ENCODE assay signal across 16 cellular contexts in the genomic region with DNA sequence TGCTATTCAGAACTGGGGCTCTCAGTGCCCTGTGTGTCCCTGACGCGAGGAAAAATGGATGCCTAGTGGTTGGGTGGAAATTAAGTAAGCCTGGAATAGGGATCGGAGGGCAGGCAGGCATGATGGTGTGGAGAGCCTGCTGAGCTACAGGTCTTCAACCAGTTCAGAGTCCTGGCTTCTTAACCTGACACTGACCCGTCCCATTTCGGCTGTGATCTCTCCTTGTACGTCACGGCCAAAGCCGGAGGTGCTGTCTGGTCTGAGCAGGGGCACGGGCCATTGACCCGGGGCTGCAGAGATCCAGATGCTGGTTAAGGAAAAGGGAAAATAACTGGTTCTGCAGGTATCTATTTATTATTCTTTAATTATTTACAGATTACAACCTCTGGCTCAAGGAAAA. TPM values are rescaled to one million over a fixed set of nuclear protein-coding genes. Genes with fewer than 3 reads are reported as not detected.
A peak's percentile ranks its signal among the peaks of the same experiment; 100 is the strongest.
DNase-seq lines count a peak whose midpoint lies in the region; ATAC-seq, FAIRE-seq and TF ChIP-seq lines count a peak whose summit lies in the region.
"Had no signal": no experiment of that assay in that cellular context is flagged by ENCODE, and none has a peak within 500 bp of the region (broad histone marks: within the 10 kb centered on the region; RNA-seq: fewer than 3 reads in every experiment).

No MANE protein-coding gene starts in this region.

- H4K8ac ChIP-seq in trophoblast cell (ENCODE audit: low read depth, low read length): peak overlapping the region; percentile 1

- no peak overlapping the region for H2BK5ac ChIP-seq in trophoblast cell (ENCODE audit: low read depth, low read length, poor library complexity)

- BruUV-seq in OCI-LY7 (replicated peaks; lab: Mats Ljungman, UMichigan): no TSS peak

- FAIRE-seq in kidney (lab: Jason Lieb, UNC): no peak
- FAIRE-seq in urothelium cell line (lab: Jason Lieb, UNC): no peak

- no peak for TF ChIP-seq CTCF in C4-2B (conservative IDR thresholded peaks at IDR 0.05)
- no peak for TF ChIP-seq CTCF in OCI-LY7 (conservative IDR thresholded peaks at IDR 0.05; ENCODE audit: low read length)
- TF ChIP-seq CTCF in kidney (IDR thresholded peaks at IDR 0.05; ENCODE audit: borderline replicate concordance, extremely low read depth, insufficient read depth): no peak

- no peaks in the 10 kb centered on the region for H3K9me2 ChIP-seq in OCI-LY7 (ENCODE audit: insufficient read depth, low read length)

- DNase-seq in OCI-LY7 (ENCODE audit: low spot score): no peak
- DNase-seq in kidney: peak; percentile 87
- DNase-seq in trophoblast cell: peak; percentile 31 to 45
- no peak for DNase-seq in AML-193 (lab: John Stamatoyannopoulos, UW)
- DNase-seq in urothelium cell line (ENCODE audit: low spot score): no peak
- DNase-seq: activated CD4-positive, alpha-beta memory T cell treated with anti-CD3 and anti-CD28 coated beads for 36 hours; caudate nucleus; head of caudate nucleus; KBM-7; lower lobe of right lung; NCI-H1436; RPMI8226; uterus had no signal

- H4K91ac ChIP-seq in trophoblast cell (ENCODE audit: low read depth, low read length): no peak overlapping the region

- ATAC-seq in GM18511 (IDR thresholded peaks at IDR 0.05; ENCODE audit: unreplicated experiment): no peak
- ATAC-seq in HG03135 (IDR thresholded peaks at IDR 0.05; ENCODE audit: unreplicated experiment): no peak

- no peak overlapping the region for H3K18ac ChIP-seq in trophoblast cell (ENCODE audit: low read length)

- H2BK120ac ChIP-seq in trophoblast cell (ENCODE audit: insufficient read depth, low read length, poor library complexity): no peak overlapping the region

- POLR2A ChIA-PET in OCI-LY7 (lab: Charles Lee): interaction anchor here (0.6 to 2.0 kb wide), 5 partner anchors 9 to 1134 kb away, joined by 3 to 6 read pairs (median 3); no protein-coding TSS in a partner anchor

- H3K14ac ChIP-seq in trophoblast cell (ENCODE audit: low read length): no peak overlapping the region

- H3K4me2 ChIP-seq in OCI-LY7 (ENCODE audit: low read length): no peak overlapping the region
- H3K4me2 ChIP-seq in trophoblast cell (ENCODE audit: low read length): no peak overlapping the region

- H3K9ac ChIP-seq in kidney (ENCODE audit: low read length in 2 of 2) (no peak overlapping the region), trophoblast cell (ENCODE audit: low read length) (no peak overlapping the region)

- H3K4ac ChIP-seq in trophoblast cell (ENCODE audit: low read depth, low read length): no peak overlapping the region

- H3K4me1 ChIP-seq in OCI-LY7 (ENCODE audit: insufficient read depth, low read length, poor library complexity, severe bottlenecking) (peaks cover 32% of the 10 kb centered on the region), kidney (ENCODE audit: control insufficient read depth in 1 of 2, insufficient read depth in 1 of 2, low read depth in 1 of 2, low read length in 2 of 2) (peaks cover 21 to 31% of the 10 kb centered on the region in 2 donors), trophoblast cell (ENCODE audit: control insufficient read depth in 1 of 2, insufficient read depth in 2 of 2, low read length in 2 of 2) (peaks cover 8 to 15% of the 10 kb centered on the region in 2 experiments)
- H3K4me1 ChIP-seq: uterus had no signal

- no peaks in the 10 kb centered on the region for H3K9me3 ChIP-seq in OCI-LY7 (ENCODE audit: low read length)
- H3K9me3 ChIP-seq in kidney (ENCODE audit: control insufficient read depth in 1 of 2, low read length in 2 of 2): no peaks in the 10 kb centered on the region
- H3K9me3 ChIP-seq in trophoblast cell (ENCODE audit: insufficient read depth, low read depth, low read length): no peaks in the 10 kb centered on the region
- H3K9me3 ChIP-seq: lower lobe of right lung, uterus had no signal

- no peak overlapping the region for H4K12ac ChIP-seq in trophoblast cell (ENCODE audit: low read depth, low read length)

- H3K36me3 ChIP-seq in OCI-LY7 (ENCODE audit: insufficient read depth, low read length): no peaks in the 10 kb centered on the region
- H3K36me3 ChIP-seq in kidney (ENCODE audit: control insufficient read depth in 1 of 2, insufficient read depth in 2 of 2, low read length in 2 of 2): no peaks in the 10 kb centered on the region
- peaks cover 22 to 36% of the 10 kb centered on the region in 2 experiments for H3K36me3 ChIP-seq in trophoblast cell (ENCODE audit: control insufficient read depth in 1 of 2, insufficient read depth in 2 of 2, low read length in 2 of 2)
- H3K36me3 ChIP-seq: uterus had no signal

- H2AFZ ChIP-seq in OCI-LY7 (ENCODE audit: low read length): peak overlapping the region; percentile 10; the same call in 1 of the 2 replicates
- peak overlapping the region; percentile 39 for H2AFZ ChIP-seq in trophoblast cell (ENCODE audit: insufficient read depth, low read length, poor library complexity)

- H2AK5ac ChIP-seq in trophoblast cell (ENCODE audit: low read length): no peak overlapping the region

- H3K23ac ChIP-seq in trophoblast cell (ENCODE audit: low read length): no peak overlapping the region

- no CpG with 5 or more reads among the region's 10 CpGs for WGBS in trophoblast cell (ENCODE audit: extremely low coverage, insufficient coverage, insufficient read length)

- CTCF ChIA-PET in OCI-LY7 (lab: Charles Lee; ENCODE audit: unreplicated experiment): no interaction called here

- H4K20me1 ChIP-seq in OCI-LY7 (ENCODE audit: insufficient read depth, low read length): no peaks in the 10 kb centered on the region

- peak overlapping the region; percentile 44 for H3K27ac ChIP-seq in C4-2B
- no peak overlapping the region for H3K27ac ChIP-seq in OCI-LY7 (ENCODE audit: low read depth, low read length, poor library complexity, severe bottlenecking)
- H3K27ac ChIP-seq in kidney (ENCODE audit: low read depth in 2 of 2, low read length in 2 of 2): peak overlapping the region; percentile 32 to 53
- peak overlapping the region; percentile 14 for H3K27ac ChIP-seq in trophoblast cell (ENCODE audit: low read depth, low read length)

- H3K4me3 ChIP-seq in OCI-LY7 (ENCODE audit: low read depth, low read length, poor library complexity, severe bottlenecking) (no peak overlapping the region), kidney (ENCODE audit: low read length in 2 of 2) (peak overlapping the region in 1 of 2 donors; percentile 1), trophoblast cell (ENCODE audit: low read depth, low read length) (no peak overlapping the region)
- H3K4me3 ChIP-seq: lower lobe of right lung, uterus had no signal

- no peak overlapping the region for H2BK12ac ChIP-seq in trophoblast cell (ENCODE audit: low read length)

- H3K27me3 ChIP-seq in trophoblast cell (ENCODE audit: insufficient read depth, low read length): no peaks in the 10 kb centered on the region
- H3K27me3 ChIP-seq: uterus had no signal

- no peaks in the 10 kb centered on the region for H3K79me1 ChIP-seq in trophoblast cell (ENCODE audit: low read length)

- intact Hi-C loops in OCI-LY7 (cut with micrococcal nuclease; ENCODE audit: unreplicated experiment): no loop called here
- intact Hi-C loops in kidney (cut with DNase I): no loop called here

- H3K79me2 ChIP-seq in OCI-LY7 (ENCODE audit: insufficient read depth, low read depth, low read length) (no peaks in the 10 kb centered on the region), trophoblast cell (ENCODE audit: control insufficient read depth, insufficient read depth, low read length, poor library complexity) (peaks cover 8% of the 10 kb centered on the region)

RNA-seq across cellular contexts. Expression of a gene that starts 27.9 kb away (rescaled TPM):
- total RNA-seq in OCI-LY7 (2014; rRNA removed; shearing (Covaris generic)): 0.93 and 4.0 TPM in 2 replicates
- 0.51 and 0.81 TPM in 2 replicates for total RNA-seq in OCI-LY7 (2022)
- 54.5 TPM for total RNA-seq in kidney
- 22.5 TPM for polyA plus RNA-seq in kidney (ENCODE audit: insufficient read depth, low read depth, low replicate concordance)
- polyA plus RNA-seq in trophoblast cell (2013): 333 and 351 TPM in 2 replicates

Comparison
In these comparisons a context has a peak if more than half of its experiments do, and no peak if none do; other contexts are left out.
1. DNase-seq: peak in kidney (single experiment) and trophoblast cell (2 of 2); none in OCI-LY7 (single experiment), AML-193 (0 of 2) and urothelium cell line (single experiment).
2. RNA of a gene that starts 27.9 kb away (total RNA-seq): 54.5 TPM in kidney (single experiment); 0.51 to 4.0 TPM in OCI-LY7; every median in the first group is over 10 times any median in the second.